ENCODE assay signal across 8 cellular contexts in the genomic region with DNA sequence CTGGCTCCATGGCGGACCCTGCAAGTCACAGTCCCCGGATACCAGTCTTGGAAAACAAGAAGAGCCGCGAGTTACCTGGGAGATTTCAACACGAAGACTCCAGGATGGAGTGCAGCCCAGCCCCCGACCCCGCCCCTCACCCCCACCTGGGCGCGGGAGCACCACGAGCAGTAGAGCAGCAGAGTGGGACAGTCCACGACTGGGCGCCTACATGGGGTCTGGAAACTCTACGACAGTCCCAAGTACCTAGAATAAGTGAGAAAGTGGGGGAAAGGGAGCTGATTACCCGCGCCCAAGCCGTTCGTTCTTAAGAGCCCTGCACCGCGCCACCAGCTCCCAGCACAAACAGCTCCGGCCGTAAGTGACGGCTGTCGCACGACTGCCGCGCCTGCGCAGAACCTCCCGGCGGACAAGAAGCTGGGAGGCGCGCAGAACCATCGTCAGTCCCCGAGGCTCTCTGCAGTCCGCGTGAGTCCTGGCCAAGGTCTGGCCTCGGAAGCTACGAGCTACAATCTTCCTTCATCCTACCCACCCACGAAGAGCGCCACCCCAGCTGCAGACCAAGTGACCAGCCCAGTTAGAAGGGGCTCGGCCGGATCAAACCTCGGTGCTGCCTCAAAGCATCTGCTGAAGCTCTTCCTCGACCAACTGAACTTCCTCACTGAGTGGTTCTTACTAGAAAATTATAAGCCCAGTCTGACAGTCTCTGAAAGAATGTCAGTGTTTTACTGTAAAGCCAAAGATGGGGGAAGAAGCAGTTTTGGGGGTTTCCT. TPM values are rescaled to one million over a fixed set of nuclear protein-coding genes. Genes with fewer than 3 reads are reported as not detected.
DNase-seq lines count a peak whose midpoint lies in the region; ATAC-seq and TF ChIP-seq lines count a peak whose summit lies in the region.

Gene DPY30, minus strand, starts transcription at position 359 of the 773 bp plus-strand sequence. Its CDS starts 349 bp downstream, at position 10.

- no peaks in the 10 kb centered on the region for H3K9me3 Mint-ChIP-seq in activated CD4-positive, alpha-beta T cell treated with anti-CD3 and anti-CD28 coated beads, Interleukin-2, amount 10 ng/mL, durations not matched to agents 7 days and 5 days

- H3K27ac ChIP-seq in C4-2B: peak within 1 kb of the TSS; percentile 66
- H3K27ac ChIP-seq in coronary artery: peak within 1 kb of the TSS; percentile 76 to 86

- H3K27me3 Mint-ChIP-seq in activated CD4-positive, alpha-beta T cell treated with anti-CD3 and anti-CD28 coated beads, Interleukin-2, amount 10 ng/mL, durations not matched to agents 7 days and 5 days: no peaks in the 10 kb centered on the region

- peak within 1 kb of the TSS; percentile 95 for H3K27ac Mint-ChIP-seq in activated CD4-positive, alpha-beta T cell treated with anti-CD3 and anti-CD28 coated beads, Interleukin-2, amount 10 ng/mL, durations not matched to agents 7 days and 5 days

- CTCF ChIA-PET in activated CD4-positive, alpha-beta T cell treated with anti-CD3 and anti-CD28 coated beads, Interleukin-2, amount 10 ng/mL, durations not matched to agents 7 days and 5 days (lab: Charles Lee): interaction anchor here (0.8 to 1.2 kb wide), 7 partner anchors 8 to 55 kb away, joined by 3 to 4 read pairs (median 3); no protein-coding TSS in a partner anchor

- peak within 1 kb of the TSS; percentile 88 for H3K4me3 Mint-ChIP-seq in activated CD4-positive, alpha-beta T cell treated with anti-CD3 and anti-CD28 coated beads, Interleukin-2, amount 10 ng/mL, durations not matched to agents 7 days and 5 days

- DNase-seq in NCI-H748 (lab: John Stamatoyannopoulos, UW; ENCODE audit: unreplicated experiment) (peak; percentile 92), coronary artery (ENCODE audit: low spot score) (peak; percentile 91), left kidney (ENCODE audit: low read depth, low spot score) (peak; percentile 98)
- DNase-seq in activated CD4-positive, alpha-beta T cell treated with anti-CD3 and anti-CD28 coated beads, Interleukin-2, amount 10 ng/mL, durations not matched to agents 7 days and 5 days: peak; percentile 92
- DNase-seq in stimulated activated CD4-positive, alpha-beta T cell treated with anti-CD3 and anti-CD28 coated beads, Interleukin-1b, Interleukin-23, amount 100 ng/mL, for 48 hours: peak; percentile 90

- H3K36me3 Mint-ChIP-seq in activated CD4-positive, alpha-beta T cell treated with anti-CD3 and anti-CD28 coated beads, Interleukin-2, amount 10 ng/mL, durations not matched to agents 7 days and 5 days (ENCODE audit: low read depth): no peaks in the 10 kb centered on the region

- H3K4me1 Mint-ChIP-seq in activated CD4-positive, alpha-beta T cell treated with anti-CD3 and anti-CD28 coated beads, Interleukin-2, amount 10 ng/mL, durations not matched to agents 7 days and 5 days: peaks cover 13% of the 10 kb centered on the region

- peak within 1 kb of the TSS; percentile 98 for H3K4me3 ChIP-seq in coronary artery

- POLR2A ChIA-PET in activated CD4-positive, alpha-beta T cell treated with anti-CD3 and anti-CD28 coated beads, Interleukin-2, amount 10 ng/mL, durations not matched to agents 7 days and 5 days (lab: Charles Lee): interaction anchor here (0.6 to 1.5 kb wide), 8 partner anchors 8 to 150 kb away, joined by 3 to 9 read pairs (median 4); partner anchors contain the start of genes MEMO1, SLC30A6 and SPAST

- TF ChIP-seq CTCF in C4-2B (conservative IDR thresholded peaks at IDR 0.05): no peak
- TF ChIP-seq CTCF in coronary artery (IDR thresholded peaks at IDR 0.05): no peak

- ATAC-seq in GM19372 (IDR thresholded peaks at IDR 0.05; ENCODE audit: low read depth, unreplicated experiment): peak; percentile 92
- peak; percentile 89 for ATAC-seq in HG03521 (IDR thresholded peaks at IDR 0.05; ENCODE audit: unreplicated experiment)

RNA-seq across cellular contexts. Expression of gene DPY30, which starts in this region (rescaled TPM):
- total RNA-seq in activated CD4-positive, alpha-beta T cell treated with anti-CD3 and anti-CD28 coated beads, Interleukin-2, amount 10 ng/mL, durations not matched to agents 7 days and 5 days: 10 to 100 TPM; 58.2 to 64.6 TPM

Comparison
In these comparisons a context has a peak if more than half of its experiments do, and no peak if none do; other contexts are left out.
1. Peak in every context shown above with its lines: DNase-seq, ATAC-seq, H3K4me3 ChIP-seq and H3K27ac ChIP-seq.